In genomic region chr9:69386651-69387050, GRCh38 we compare ENCODE assay signal across 23 cellular contexts.
"Had no signal": no experiment of that assay in that cellular context is flagged by ENCODE, and none has a peak within 500 bp of the region (broad histone marks: within the 10 kb centered on the region; RNA-seq: fewer than 3 reads in every experiment).

No MANE protein-coding gene starts in this region.

- H3K4me3 Mint-ChIP-seq: activated naive CD8-positive, alpha-beta T cell treated with anti-CD3 and anti-CD28 coated beads for 36 hours; activated T-cell treated with anti-CD3 and anti-CD28 coated beads, Interleukin-2, amount 50 U/mL, for 4 hours; endodermal cell; nephron; WTC11 had no signal

- H3K4me3 ChIP-seq: breast epithelium, hepatocyte, pancreas, smooth muscle cell, upper lobe of left lung had no signal

- H3K27ac ChIP-seq: hepatocyte, pancreas, upper lobe of left lung had no signal

- H3K9me3 ChIP-seq: breast epithelium, upper lobe of left lung had no signal

- ATAC-seq: activated T-cell treated with anti-CD3 and anti-CD28 coated beads, Interleukin-2, amount 50 U/mL, for 4 hours; pancreas; sciatic nerve; SK-N-SH treated with all-trans-retinoic acid at 6 μM for 48 hours; WTC11 had no signal

- H3K36me3 ChIP-seq: breast epithelium, pancreas had no signal

- H3K36me3 Mint-ChIP-seq: activated naive CD8-positive, alpha-beta T cell treated with anti-CD3 and anti-CD28 coated beads for 36 hours had no signal

- H3K27ac Mint-ChIP-seq: activated naive CD8-positive, alpha-beta T cell treated with anti-CD3 and anti-CD28 coated beads for 36 hours; activated T-helper 2 cell treated with anti-CD3 and anti-CD28 coated beads, Interferon-gamma antibody, Interleukin-2, Interleukin-4, amounts not matched to agents 10 μg/mL and 5 μg/mL and 100 μg/mL, durations not matched to agents 14 hours and 24 hours and 36 hours; endodermal cell; nephron had no signal

- H3K9me3 Mint-ChIP-seq: activated naive CD8-positive, alpha-beta T cell treated with anti-CD3 and anti-CD28 coated beads for 36 hours; activated T-cell treated with anti-CD3 and anti-CD28 coated beads, Interleukin-2, amount 50 U/mL, for 4 hours; activated T-helper 2 cell treated with anti-CD3 and anti-CD28 coated beads, Interferon-gamma antibody, Interleukin-2, Interleukin-4, amounts not matched to agents 10 μg/mL and 5 μg/mL and 100 μg/mL, durations not matched to agents 14 hours and 24 hours and 36 hours; endodermal cell; nephron; WTC11 had no signal

- H3K4me1 Mint-ChIP-seq: activated naive CD8-positive, alpha-beta T cell treated with anti-CD3 and anti-CD28 coated beads for 36 hours had no signal

- H3K27me3 ChIP-seq: breast epithelium, hepatocyte, pancreas, upper lobe of left lung had no signal

- DNase-seq: activated CD4-positive, alpha-beta T cell treated with anti-CD3 and anti-CD28 coated beads, Interleukin-2, amount 50 U/mL, for 4 hours; activated CD8-positive, alpha-beta memory T cell treated with anti-CD3 and anti-CD28 coated beads, Interleukin-2, amount 50 U/mL, for 48 hours; activated naive CD4-positive, alpha-beta T cell; activated naive CD8-positive, alpha-beta T cell treated with anti-CD3 and anti-CD28 coated beads for 36 hours; activated T-cell treated with anti-CD3 and anti-CD28 coated beads, Interleukin-2, amount 50 U/mL, for 4 hours; amniotic stem cell; cerebellar nuclear complex; cortex of kidney; endodermal cell; kidney glomerular epithelial cell; mesenchymal stem cell; pancreas; stimulated activated CD4-positive, alpha-beta T cell treated with anti-CD3 and anti-CD28 coated beads, Interleukin-2, amount 100 ng/mL, for 48 hours; stimulated activated naive CD4-positive, alpha-beta T cell treated with Interleukin-2 at 50 U/mL for 16 hours; upper lobe of left lung had no signal
